Comparison of ENCODE assay signal across 9 cellular contexts in the genomic region with DNA sequence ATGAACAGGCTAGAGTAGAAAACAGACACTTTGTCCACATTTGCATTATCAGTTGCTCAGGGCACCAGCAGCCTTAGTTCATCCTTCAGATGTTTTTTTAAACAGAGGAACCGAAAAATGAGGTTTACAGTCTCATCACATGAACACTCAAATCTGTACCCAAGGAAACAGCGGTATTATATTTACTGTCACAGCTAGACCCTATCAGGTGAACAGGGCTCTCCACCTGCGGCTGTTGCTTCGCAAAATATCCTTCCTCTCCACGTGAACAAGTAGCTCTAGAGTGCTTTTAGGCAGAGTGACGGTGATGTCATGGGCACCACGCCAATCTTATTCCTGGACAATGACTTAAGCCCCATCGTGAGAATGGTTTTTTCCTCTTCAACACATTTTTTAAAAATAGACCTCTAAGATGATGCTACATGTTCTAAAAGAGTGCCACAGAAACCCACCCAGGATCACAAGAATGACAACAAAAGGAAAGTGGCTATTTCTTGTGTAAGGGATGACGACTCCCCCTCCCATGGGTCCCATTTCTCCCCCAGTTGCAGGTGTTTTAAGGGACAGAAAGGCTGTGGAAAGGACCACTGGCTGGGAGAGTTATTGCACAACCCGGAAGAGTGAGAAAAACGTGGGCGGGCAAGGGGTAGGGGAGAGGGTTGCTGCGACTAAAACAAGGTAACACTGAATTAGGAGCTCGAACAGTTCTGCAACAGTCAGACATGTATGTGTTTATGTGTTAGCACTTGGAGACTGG.
DNase-seq lines count a peak whose midpoint lies in the region; ATAC-seq and TF ChIP-seq lines count a peak whose summit lies in the region.
"Had no signal": no experiment of that assay in that cellular context is flagged by ENCODE, and none has a peak within 500 bp of the region (broad histone marks: within the 10 kb centered on the region; RNA-seq: fewer than 3 reads in every experiment).

No MANE protein-coding gene starts in this region.

- TSS peak; percentile 17 for BruUV-seq in Caco-2 (replicated peaks; lab: Mats Ljungman, UMichigan)

- H3K36me3 ChIP-seq in Caco-2 (ENCODE audit: control insufficient read depth, insufficient read depth, low read length), result no peaks in the 10 kb centered on the region

- H3K4me3 Mint-ChIP-seq in Caco-2 (ENCODE audit: unreplicated experiment), result no peak overlapping the region
- no peak overlapping the region for H3K4me3 Mint-ChIP-seq in activated T-helper 17 cell treated with anti-CD3 and anti-CD28 coated beads, Interleukin-2, amount 50 U/mL, for 72 hours
- H3K4me3 Mint-ChIP-seq in stimulated activated memory B cell treated with anti-CD40 and anti-IgM and Interleukin-4, amounts not matched to agents 10 μg/mL and 1 μg/mL and 100 μg/mL, for 72 hours, result peak overlapping the region; percentile 67

- no peak for TF ChIP-seq CTCF in Caco-2 (IDR thresholded peaks at IDR 0.05; ENCODE audit: insufficient read depth in 1 of 2, low read depth in 1 of 2, low read length in 1 of 2, severe bottlenecking in 1 of 2, unreplicated experiment in 1 of 2)

- CTCF ChIA-PET in Caco-2 (lab: Charles Lee), result no interaction called here

- H3K27ac ChIP-seq in substantia nigra (ENCODE audit: low read depth, low read length, poor library complexity, severe bottlenecking), result no peak overlapping the region
- H3K27ac ChIP-seq: neutrophil had no signal

- POLR2A ChIA-PET in Caco-2 (lab: Charles Lee), result no interaction called here

- no peaks in the 10 kb centered on the region for H3K9me3 ChIP-seq in Caco-2
- H3K9me3 ChIP-seq: neutrophil had no signal

- DNase-seq in Caco-2 (no peak), SW 1271 (lab: John Stamatoyannopoulos, UW) (no peak), substantia nigra (lab: John Stamatoyannopoulos, UW) (no peak), KBM-7 (no peak)

- H3K27ac Mint-ChIP-seq in Caco-2 (ENCODE audit: unreplicated experiment), result no peak overlapping the region
- peak overlapping the region; percentile 36 for H3K27ac Mint-ChIP-seq in activated T-helper 17 cell treated with anti-CD3 and anti-CD28 coated beads, Interleukin-2, amount 50 U/mL, for 72 hours
- H3K27ac Mint-ChIP-seq in stimulated activated memory B cell treated with anti-CD40 and anti-IgM and Interleukin-4, amounts not matched to agents 10 μg/mL and 1 μg/mL and 100 μg/mL, for 72 hours, result peak overlapping the region; percentile 98

- no peaks in the 10 kb centered on the region for H3K4me1 ChIP-seq in Caco-2

- ATAC-seq in GM21360 (IDR thresholded peaks at IDR 0.05; ENCODE audit: unreplicated experiment), result peak; percentile 86
- peak; percentile 85 for ATAC-seq in HG03469 (IDR thresholded peaks at IDR 0.05; ENCODE audit: unreplicated experiment)
- no peak for ATAC-seq in activated T-helper 17 cell treated with anti-CD3 and anti-CD28 coated beads, Interleukin-2, amount 50 U/mL, for 72 hours (replicated peaks)
- ATAC-seq in stimulated activated memory B cell treated with anti-CD40 and anti-IgM and Interleukin-4, amounts not matched to agents 10 μg/mL and 1 μg/mL and 100 μg/mL, for 72 hours, result peak; percentile 92

- H3K27me3 Mint-ChIP-seq in Caco-2 (ENCODE audit: insufficient read depth, unreplicated experiment), result no peaks in the 10 kb centered on the region
- no peaks in the 10 kb centered on the region for H3K27me3 Mint-ChIP-seq in activated T-helper 17 cell treated with anti-CD3 and anti-CD28 coated beads, Interleukin-2, amount 50 U/mL, for 72 hours
- no peaks in the 10 kb centered on the region for H3K27me3 Mint-ChIP-seq in stimulated activated memory B cell treated with anti-CD40 and anti-IgM and Interleukin-4, amounts not matched to agents 10 μg/mL and 1 μg/mL and 100 μg/mL, for 72 hours

- H3K9me3 Mint-ChIP-seq in Caco-2 (ENCODE audit: unreplicated experiment), result no peaks in the 10 kb centered on the region
- peaks cover 4% of the 10 kb centered on the region for H3K9me3 Mint-ChIP-seq in activated T-helper 17 cell treated with anti-CD3 and anti-CD28 coated beads, Interleukin-2, amount 50 U/mL, for 72 hours
- H3K9me3 Mint-ChIP-seq in stimulated activated memory B cell treated with anti-CD40 and anti-IgM and Interleukin-4, amounts not matched to agents 10 μg/mL and 1 μg/mL and 100 μg/mL, for 72 hours, result no peaks in the 10 kb centered on the region

- no peaks in the 10 kb centered on the region for H3K27me3 ChIP-seq in Caco-2 (replicated peaks; ENCODE audit: control insufficient read depth, insufficient read depth, low read length)
- H3K27me3 ChIP-seq: neutrophil had no signal

- no peaks in the 10 kb centered on the region for H3K4me1 Mint-ChIP-seq in Caco-2 (ENCODE audit: low read depth, unreplicated experiment)
- H3K4me1 Mint-ChIP-seq in activated T-helper 17 cell treated with anti-CD3 and anti-CD28 coated beads, Interleukin-2, amount 50 U/mL, for 72 hours, result no peaks in the 10 kb centered on the region
- peaks cover 72% of the 10 kb centered on the region for H3K4me1 Mint-ChIP-seq in stimulated activated memory B cell treated with anti-CD40 and anti-IgM and Interleukin-4, amounts not matched to agents 10 μg/mL and 1 μg/mL and 100 μg/mL, for 72 hours

- intact Hi-C loops in Caco-2 (cut with micrococcal nuclease; ENCODE audit: unreplicated experiment), result loop anchor here (5.0 kb wide), 3 partner anchors 94 to 164 kb away; no protein-coding TSS in a partner anchor

- no peak overlapping the region for H3K4me3 ChIP-seq in Caco-2 (ENCODE audit: low read depth, low read length)

- in situ Hi-C loops in KBM-7 (cut with MboI; ENCODE audit: low pct_unique_long_range_greater_than_20kb, low sequenced_read_pairs), result no loop called here

- peaks cover 42% of the 10 kb centered on the region for H3K36me3 Mint-ChIP-seq in Caco-2 (ENCODE audit: insufficient read depth, unreplicated experiment)
- H3K36me3 Mint-ChIP-seq in activated T-helper 17 cell treated with anti-CD3 and anti-CD28 coated beads, Interleukin-2, amount 50 U/mL, for 72 hours (ENCODE audit: low read depth), result no peaks in the 10 kb centered on the region
- H3K36me3 Mint-ChIP-seq in stimulated activated memory B cell treated with anti-CD40 and anti-IgM and Interleukin-4, amounts not matched to agents 10 μg/mL and 1 μg/mL and 100 μg/mL, for 72 hours, result peaks cover 14% of the 10 kb centered on the region
